ENCODE assay signal across 23 cellular contexts in the genomic region with DNA sequence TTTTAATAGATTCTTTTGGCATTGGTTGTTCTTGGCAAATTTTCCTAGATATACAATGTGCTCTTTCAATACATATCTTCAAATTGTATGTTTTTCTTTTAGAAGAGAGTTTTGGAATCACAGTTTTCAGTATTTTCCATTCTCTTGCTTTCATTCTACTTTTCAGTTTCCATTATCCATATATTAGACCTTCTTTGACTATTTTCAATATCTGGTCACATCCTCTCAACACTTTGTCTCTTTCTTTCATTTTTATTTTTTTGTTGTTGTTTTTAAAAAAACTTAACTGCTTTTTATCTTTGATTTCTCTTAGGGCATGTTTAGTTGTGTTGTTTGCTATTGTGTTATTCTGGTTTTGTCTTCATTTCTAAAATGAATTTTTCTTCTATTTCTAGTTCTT. TPM values are rescaled to one million over a fixed set of nuclear protein-coding genes. Genes with fewer than 3 reads are reported as not detected.
DNase-seq lines count a peak whose midpoint lies in the region; ATAC-seq, FAIRE-seq and TF ChIP-seq lines count a peak whose summit lies in the region.
"Had no signal": no experiment of that assay in that cellular context is flagged by ENCODE, and none has a peak within 500 bp of the region (broad histone marks: within the 10 kb centered on the region; RNA-seq: fewer than 3 reads in every experiment).

No MANE protein-coding gene starts in this region.

- H3K9me3 ChIP-seq in HCT116 (ENCODE audit: control insufficient read depth in 1 of 2, insufficient read depth in 1 of 2, low read depth in 1 of 2, low read length in 2 of 2), result peaks cover 0 to 8% of the 10 kb centered on the region in 2 experiments; a peak in 1 of 4 replicates
- peaks cover 4 to 15% (median 7%) of the 10 kb centered on the region in 4 donors for H3K9me3 ChIP-seq in sigmoid colon

- no peaks in the 10 kb centered on the region for H3K4me1 Mint-ChIP-seq in activated T-cell treated with anti-CD3 and anti-CD28 coated beads, Interleukin-2, amount 50 U/mL, for 24 hours (ENCODE audit: low read depth)
- H3K4me1 Mint-ChIP-seq: CD4-positive, CD25-positive, alpha-beta regulatory T cell; GM23338; IgD-negative memory B cell had no signal

- no peak overlapping the region for H3K4me3 Mint-ChIP-seq in activated T-cell treated with anti-CD3 and anti-CD28 coated beads, Interleukin-2, amount 50 U/mL, for 24 hours
- H3K4me3 Mint-ChIP-seq: CD4-positive, CD25-positive, alpha-beta regulatory T cell; GM23338; IgD-negative memory B cell had no signal

- no peaks in the 10 kb centered on the region for H3K36me3 Mint-ChIP-seq in activated T-cell treated with anti-CD3 and anti-CD28 coated beads, Interleukin-2, amount 50 U/mL, for 24 hours (ENCODE audit: low read depth)
- H3K36me3 Mint-ChIP-seq: CD4-positive, CD25-positive, alpha-beta regulatory T cell had no signal

- peaks cover 21% of the 10 kb centered on the region for H3K27me3 Mint-ChIP-seq in activated T-cell treated with anti-CD3 and anti-CD28 coated beads, Interleukin-2, amount 50 U/mL, for 24 hours

- TF ChIP-seq POLR2A in HCT116 (IDR thresholded peaks at IDR 0.05; ENCODE audit: borderline replicate concordance, extremely low read depth, insufficient read depth, insufficient read length) (no peak), sigmoid colon (IDR thresholded peaks at IDR 0.05) (no peak)

- no peaks in the 10 kb centered on the region for H3K36me3 ChIP-seq in HCT116 (ENCODE audit: control insufficient read depth in 1 of 2, insufficient read depth in 2 of 2, low read length in 2 of 2)
- H3K36me3 ChIP-seq in sigmoid colon, result no peaks in the 10 kb centered on the region
- H3K36me3 ChIP-seq: BE2C had no signal

- H3K4me3 ChIP-seq in HCT116 (replicated peaks in 1 of 2; ENCODE audit: low read depth in 1 of 2, low read length in 2 of 2), result no peak overlapping the region
- no peak overlapping the region for H3K4me3 ChIP-seq in sigmoid colon
- H3K4me3 ChIP-seq: GM23338 had no signal

- TF ChIP-seq EP300 in sigmoid colon (IDR thresholded peaks at IDR 0.05), result no peak

- TF ChIP-seq CTCF in HCT116 (IDR thresholded peaks at IDR 0.05 in 2 of 3, conservative IDR thresholded peaks at IDR 0.05 in 1 of 3; ENCODE audit: borderline replicate concordance in 1 of 3, insufficient read depth in 1 of 3, low read depth in 2 of 3, low read length in 2 of 3) (no peak), sigmoid colon (IDR thresholded peaks at IDR 0.05) (no peak)

- no peaks in the 10 kb centered on the region for H3K9me2 ChIP-seq in HCT116 (ENCODE audit: insufficient read depth)

- FAIRE-seq in A204.1 (lab: Jason Lieb, UNC) (peak; percentile 62), frontal cortex (lab: Jason Lieb, UNC) (peak; percentile 90)
- FAIRE-seq: D721Med, GM12892, GM18507, H54, HepG2 had no signal

- ATAC-seq in HCT116, result no peak
- no peak for ATAC-seq in GM18909 (IDR thresholded peaks at IDR 0.05; ENCODE audit: poor library complexity, unreplicated experiment)
- ATAC-seq in HG02973 (IDR thresholded peaks at IDR 0.05; ENCODE audit: unreplicated experiment), result no peak
- ATAC-seq: GM23338, HepG2 had no signal

- CTCF ChIA-PET in HCT116 (lab: Charles Lee), result no interaction called here

- H3K9ac ChIP-seq in HCT116 (ENCODE audit: low read length), result no peak overlapping the region

- TF ChIP-seq RAD21 in HCT116 (IDR thresholded peaks at IDR 0.05; ENCODE audit: low read depth), result no peak

- no peaks in the 10 kb centered on the region for H3K4me1 ChIP-seq in HCT116 (ENCODE audit: control insufficient read depth in 1 of 2, insufficient read depth in 2 of 2, low read length in 2 of 2)
- no peaks in the 10 kb centered on the region for H3K4me1 ChIP-seq in sigmoid colon
- H3K4me1 ChIP-seq: BE2C had no signal

- POLR2A ChIA-PET in HCT116 (lab: Charles Lee), result no interaction called here

- H3K79me2 ChIP-seq in HCT116 (ENCODE audit: insufficient read depth, low read length), result no peaks in the 10 kb centered on the region

- H2AFZ ChIP-seq in HCT116 (ENCODE audit: low read depth, low read length, poor library complexity, severe bottlenecking), result no peak overlapping the region
- H2AFZ ChIP-seq: GM23338 had no signal

- H3K4me2 ChIP-seq in HCT116 (ENCODE audit: low read length), result no peak overlapping the region
- H3K4me2 ChIP-seq: GM23338 had no signal

- H3K27ac ChIP-seq in HCT116 (ENCODE audit: low read depth, low read length) (no peak overlapping the region), sigmoid colon (no peak overlapping the region)

- intact Hi-C loops in HCT116 (cut with micrococcal nuclease), result no loop called here
- intact Hi-C loops in sigmoid colon (cut with DNase I), result no loop called here

- no TSS peak for BruUV-seq in HCT116 (replicated peaks; lab: Mats Ljungman, UMichigan)

- no peaks in the 10 kb centered on the region for H4K20me1 ChIP-seq in HCT116 (ENCODE audit: insufficient read depth)

- RAD21 ChIA-PET in HCT116 (lab: Charles Lee; ENCODE audit: low non-redundant PET in 1 of 2, low total read pairs in 2 of 2, uncharacterized antibody in 2 of 2, unreplicated experiment in 2 of 2), result no interaction called here

- DNase-seq in HCT116 (ENCODE audit: low read depth, low spot score), result no peak
- DNase-seq in OCI-M1 (lab: John Stamatoyannopoulos, UW), result peak; percentile 3
- no peak for DNase-seq in frontal cortex (ENCODE audit: low spot score in 2 of 2)
- DNase-seq in activated T-cell treated with anti-CD3 and anti-CD28 coated beads, Interleukin-2, amount 50 U/mL, for 24 hours, result no peak
- no peak for DNase-seq in sigmoid colon
- DNase-seq: 8988T; ACHN; BE2C; C1 segment of cervical spinal cord; Caco-2; CD4-positive, CD25-positive, alpha-beta regulatory T cell; GDM1; HCEC 1CT had no signal

- no peak overlapping the region for H3K27ac Mint-ChIP-seq in activated T-cell treated with anti-CD3 and anti-CD28 coated beads, Interleukin-2, amount 50 U/mL, for 24 hours
- H3K27ac Mint-ChIP-seq: CD4-positive, CD25-positive, alpha-beta regulatory T cell; GM23338; IgD-negative memory B cell had no signal

- peaks cover 10% of the 10 kb centered on the region; the same call in 1 of the 2 replicates for H3K27me3 ChIP-seq in HCT116 (ENCODE audit: insufficient read depth, low read length)
- no peaks in the 10 kb centered on the region for H3K27me3 ChIP-seq in sigmoid colon
- H3K27me3 ChIP-seq: BE2C had no signal

- peaks cover 11% of the 10 kb centered on the region for H3K9me3 Mint-ChIP-seq in activated T-cell treated with anti-CD3 and anti-CD28 coated beads, Interleukin-2, amount 50 U/mL, for 24 hours

TF ChIP-seq in HCT116, 20 proteins besides CTCF, POLR2A, EP300 and RAD21:
- peak; percentile 34; the same call in 1 of the 2 replicates for TF ChIP-seq CBX3 (IDR thresholded peaks at IDR 0.05; ENCODE audit: low read depth)
- TF ChIP-seq SRF (IDR thresholded peaks at IDR 0.05; ENCODE audit: low read depth), result no peak

RNA-seq across cellular contexts. Expression of a gene that starts 59.9 kb away (rescaled TPM):
- total RNA-seq in HCT116 (2021; ENCODE audit: unreplicated experiment), result 33.4 TPM
- 13.3 and 13.8 TPM in 2 replicates for polyA plus RNA-seq in HCT116 (2012)
- 0.82 TPM for total RNA-seq in frontal cortex
- total RNA-seq in sigmoid colon, result 1 to 10 TPM; 3.5 to 9.1 (median 5.1) TPM
- 10 to 100 TPM; 18.0 to 40.2 (median 20.2) TPM for polyA plus RNA-seq in sigmoid colon
